ENCODE assay signal across 17 cellular contexts in genomic region chr14:102074415-102074964, GRCh38.
"Had no signal": no experiment of that assay in that cellular context is flagged by ENCODE, and none has a peak within 500 bp of the region (broad histone marks: within the 10 kb centered on the region; RNA-seq: fewer than 3 reads in every experiment).

No MANE protein-coding gene starts in this region.

- H3K9me3 ChIP-seq: adrenal gland, esophagus muscularis mucosa, mucosa of descending colon, ovary, right lobe of liver, thoracic aorta had no signal

- H3K27me3 ChIP-seq: adrenal gland, cardiac muscle cell, esophagus muscularis mucosa, ovary, right lobe of liver had no signal

- H3K4me3 ChIP-seq: adrenal gland, cardiac muscle cell, esophagus muscularis mucosa, mucosa of descending colon, ovary, right lobe of liver, thoracic aorta had no signal

- H3K27ac ChIP-seq: adrenal gland, cardiac muscle cell, esophagus muscularis mucosa, ovary, right lobe of liver, thoracic aorta had no signal

- DNase-seq: activated CD4-positive, alpha-beta T cell treated with anti-CD3 and anti-CD28 coated beads, Interleukin-2, amount 50 U/mL, for 4 hours; activated CD4-positive, CD25-positive, alpha-beta regulatory T cell treated with anti-CD3 and anti-CD28 coated beads, Interleukin-2, amount 50 U/mL, for 72 hours; activated naive CD4-positive, alpha-beta T cell treated with anti-CD3 and anti-CD28 coated beads, Interleukin-2, amount 50 U/mL, for 16 hours; activated T-cell treated with anti-CD3 and anti-CD28 coated beads for 4 hours; adrenal gland; hippocampal formation; mucosa of descending colon; naive thymus-derived CD4-positive, alpha-beta T cell; stimulated activated CD4-positive, alpha-beta T cell treated with anti-CD3 and anti-CD28 coated beads, Interleukin-1b, Interleukin-23, amount 100 ng/mL, for 48 hours; T1000 had no signal

- H3K4me1 ChIP-seq: adrenal gland, right lobe of liver had no signal

- H3K27me3 Mint-ChIP-seq: naive thymus-derived CD4-positive, alpha-beta T cell had no signal

- H3K4me3 Mint-ChIP-seq: naive thymus-derived CD4-positive, alpha-beta T cell had no signal

- H3K27ac Mint-ChIP-seq: activated T-helper 2 cell treated with anti-CD3 and anti-CD28 coated beads, Interferon-gamma antibody, Interleukin-2, Interleukin-4, amounts not matched to agents 10 μg/mL and 5 μg/mL and 100 μg/mL, durations not matched to agents 14 hours and 24 hours and 36 hours had no signal

- H3K9me3 Mint-ChIP-seq: activated T-helper 2 cell treated with anti-CD3 and anti-CD28 coated beads, Interferon-gamma antibody, Interleukin-2, Interleukin-4, amounts not matched to agents 10 μg/mL and 5 μg/mL and 100 μg/mL, durations not matched to agents 14 hours and 24 hours and 36 hours had no signal

- H3K36me3 ChIP-seq: ovary had no signal

- ATAC-seq: left lobe of liver; mucosa of descending colon; naive thymus-derived CD4-positive, alpha-beta T cell; right lobe of liver had no signal
